In genomic region chr6:159761873-159762680, GRCh38 we compare ENCODE assay signal across 8 cellular contexts. TPM values are rescaled to one million over a fixed set of nuclear protein-coding genes. Genes with fewer than 3 reads are reported as not detected.
A peak's percentile ranks its signal among the peaks of the same experiment; 100 is the strongest.
DNase-seq lines count a peak whose midpoint lies in the region; ATAC-seq and TF ChIP-seq lines count a peak whose summit lies in the region.

TSS of gene ACAT2 (plus strand) at chr6:159762045. CDS start at chr6:159762088, 43 bp downstream.

- H3K9me3 ChIP-seq in adipocyte (ENCODE audit: control insufficient read depth, low read length) (no peaks in the 10 kb centered on the region), parathyroid adenoma (ENCODE audit: control insufficient read depth, low read length) (no peaks in the 10 kb centered on the region), tibial nerve (no peaks in the 10 kb centered on the region)

- H3K79me2 ChIP-seq in parathyroid adenoma, result peaks cover 4% of the 10 kb centered on the region

- H3K4me1 Mint-ChIP-seq in T-cell, result peaks cover 23 to 31% (median 29%) of the 10 kb centered on the region in 3 donors

- DNase-seq in GM13977 (ENCODE audit: low spot score) (peak; percentile 98), NCI-H146 (lab: John Stamatoyannopoulos, UW) (peak; percentile 99), T-cell (peak; percentile 79 to 95 (median 90)), adipocyte (ENCODE audit: low read depth) (peak; percentile 98), Right ventricle myocardium superior (peak; percentile 97), tibial nerve (ENCODE audit: low spot score in 2 of 2) (peak; percentile 92 to 93)

- CTCF ChIA-PET in T-cell (lab: Charles Lee), result interaction anchor here (0.6 to 1.4 kb wide), 7 partner anchors 25 to 42 kb away, joined by 3 to 12 read pairs (median 4); partner anchors contain the start of genes MRPL18 (in 1 of the 2) and WTAP (in 1 of the 2)

- no peaks in the 10 kb centered on the region for H3K27me3 Mint-ChIP-seq in T-cell

- peak within 1 kb of the TSS; percentile 90 for H3K4me3 ChIP-seq in adipocyte (ENCODE audit: low read length)
- H3K4me3 ChIP-seq in parathyroid adenoma (ENCODE audit: low read depth, low read length), result peak within 1 kb of the TSS; percentile 99
- peak within 1 kb of the TSS; percentile 69 to 99 (median 84) for H3K4me3 ChIP-seq in tibial nerve

- H3K27ac Mint-ChIP-seq in T-cell, result peak within 1 kb of the TSS; percentile 96 to 97

- peak within 1 kb of the TSS; percentile 92 for H3K27ac ChIP-seq in parathyroid adenoma
- H3K27ac ChIP-seq in tibial nerve, result peak within 1 kb of the TSS; percentile 97 to 99 (median 98)

- H3K4me3 Mint-ChIP-seq in T-cell, result peak within 1 kb of the TSS; percentile 91 to 94 (median 94)

- H3K36me3 ChIP-seq in adipocyte (ENCODE audit: control insufficient read depth, insufficient read depth, low read length, severe bottlenecking), result peaks cover 57% of the 10 kb centered on the region
- no peaks in the 10 kb centered on the region for H3K36me3 ChIP-seq in parathyroid adenoma (ENCODE audit: control insufficient read depth, insufficient read depth, low read length)
- H3K36me3 ChIP-seq in tibial nerve, result peaks cover 0 to 32% (median 0%) of the 10 kb centered on the region in 3 donors

- no peak for TF ChIP-seq CTCF in GM13977 (IDR thresholded peaks at IDR 0.05; ENCODE audit: extremely low read depth, insufficient read depth, missing control alignments)
- no peak for TF ChIP-seq CTCF in parathyroid adenoma (IDR thresholded peaks at IDR 0.05)
- peak in 2 of 5 experiments; percentile 54 to 61 for TF ChIP-seq CTCF in tibial nerve (IDR thresholded peaks at IDR 0.05)

- H3K27me3 ChIP-seq in adipocyte (replicated peaks; ENCODE audit: control insufficient read depth, insufficient read depth, low read length), result no peaks in the 10 kb centered on the region
- no peaks in the 10 kb centered on the region for H3K27me3 ChIP-seq in parathyroid adenoma (ENCODE audit: control insufficient read depth, insufficient read depth, low read length)
- H3K27me3 ChIP-seq in tibial nerve, result no peaks in the 10 kb centered on the region

- intact Hi-C loops in Right ventricle myocardium superior (cut with DNase I), result loop anchor here (5.0 kb wide), 1 partner anchor 70 kb away; the partner anchor contains the start of gene SOD2

- peak within 1 kb of the TSS; percentile 95 for H3K9ac ChIP-seq in adipocyte (ENCODE audit: low read length)
- peak within 1 kb of the TSS; percentile 51 for H3K9ac ChIP-seq in parathyroid adenoma

- H3K4me2 ChIP-seq in parathyroid adenoma (ENCODE audit: low read length), result peak within 1 kb of the TSS; percentile 98

- H3K4me1 ChIP-seq in adipocyte (ENCODE audit: control insufficient read depth, insufficient read depth, low read length), result peaks cover 33% of the 10 kb centered on the region
- H3K4me1 ChIP-seq in parathyroid adenoma, result peaks cover 3% of the 10 kb centered on the region
- H3K4me1 ChIP-seq in tibial nerve, result peaks cover 0 to 23% (median 17%) of the 10 kb centered on the region in 4 donors

- 1% methylated on average over 20 to 42 of the region's 76 CpGs for WGBS in tibial nerve, 2 donors

- POLR2A ChIA-PET in T-cell (lab: Charles Lee), result interaction anchor here in 1 of 2 donors (0.6 to 2.0 kb wide), 6 partner anchors 11 to 203 kb away, joined by 3 to 11 read pairs (median 4); partner anchors contain the start of genes MRPL18, TCP1 and WTAP

- TF ChIP-seq POLR2A in tibial nerve (IDR thresholded peaks at IDR 0.05), result peak; percentile 45 to 81

- in situ Hi-C loops in GM13977 (cut with MboI; ENCODE audit: low pct_unique_long_range_greater_than_20kb, low sequenced_read_pairs, unreplicated experiment), result no loop called here

- H3K36me3 Mint-ChIP-seq in T-cell, result peaks cover 23% of the 10 kb centered on the region

- peak within 1 kb of the TSS; percentile 100 for H2AFZ ChIP-seq in parathyroid adenoma

- TF ChIP-seq EP300 in tibial nerve (IDR thresholded peaks at IDR 0.05), result peak; percentile 81 to 95

- no peaks in the 10 kb centered on the region for H3K9me3 Mint-ChIP-seq in T-cell

- peak; percentile 97 for ATAC-seq in HG02870 (IDR thresholded peaks at IDR 0.05; ENCODE audit: unreplicated experiment)
- peak; percentile 92 to 97 (median 95) for ATAC-seq in T-cell (replicated peaks in 1 of 4)
- peak; percentile 99 for ATAC-seq in Right ventricle myocardium superior (ENCODE audit: poor library complexity)

RNA-seq across cellular contexts. Expression of gene ACAT2, which starts in this region (rescaled TPM):
- 10 to 100 TPM; 21.5 to 28.2 (median 27.4) TPM for total RNA-seq in T-cell
- total RNA-seq in Right ventricle myocardium superior, result 4.1 TPM
- total RNA-seq in tibial nerve, result 10 to 100 TPM in 3 of 4 donors, 1 to 10 TPM in 1; 8.1 to 20.6 (median 17.1) TPM

Comparison
In these comparisons a context has a peak if more than half of its experiments do, and no peak if none do; other contexts are left out.
1. Peak in every context shown above with its lines: DNase-seq, ATAC-seq, H3K4me3 ChIP-seq and H3K27ac ChIP-seq.